ENCODE assay signal across 1 cellular context in the genomic region with DNA sequence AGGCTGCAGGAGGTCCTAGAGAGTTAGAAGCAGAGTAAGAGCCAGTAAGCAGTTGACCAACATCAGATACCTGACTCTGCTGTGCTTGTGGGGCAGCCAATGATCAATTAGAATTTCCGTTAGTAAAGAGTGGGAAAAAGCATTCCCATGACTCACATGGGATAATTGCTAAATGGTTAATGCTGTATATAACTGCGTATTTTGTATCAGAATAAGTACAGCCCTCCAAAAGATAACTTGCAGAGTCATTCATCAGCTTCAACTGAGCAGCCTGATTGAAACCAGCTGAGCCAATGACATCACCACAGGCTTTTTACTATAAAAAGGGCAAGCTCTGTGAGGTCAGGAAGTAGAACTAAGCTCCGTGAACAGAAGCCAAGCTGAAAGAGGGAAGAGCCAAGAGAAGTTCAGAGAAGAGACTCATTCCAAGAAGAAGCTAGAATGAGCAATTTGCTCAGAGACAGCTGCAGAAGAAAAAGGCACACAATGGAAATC.
A peak's percentile ranks its signal among the peaks of the same experiment; 100 is the strongest.
TF ChIP-seq lines count a peak whose summit lies in the region.

No MANE protein-coding gene starts in this region.

TF ChIP-seq in GM12878, 131 proteins besides CTCF, POLR2A, EP300 and RAD21 (continued from another document):
- TF ChIP-seq PKNOX1 (IDR thresholded peaks at IDR 0.05) (0 out of 2 replicates have a peak, but pooled peaks have one; percentile 19), CEBPZ (IDR thresholded peaks at IDR 0.05; ENCODE audit: low read depth, low read length) (no peak), CREM (IDR thresholded peaks at IDR 0.05; ENCODE audit: low read depth) (no peak), EZH2 (IDR thresholded peaks at IDR 0.05; ENCODE audit: borderline replicate concordance, control insufficient read depth, low read depth, low read length) (no peak), ATF7 (IDR thresholded peaks at IDR 0.05; ENCODE audit: low read depth) (peak; percentile 68), REST (IDR thresholded peaks at IDR 0.05; ENCODE audit: low read depth, low read length) (no peak), LARP7 (IDR thresholded peaks at IDR 0.05) (no peak)
- TF ChIP-seq, protein P1, sequence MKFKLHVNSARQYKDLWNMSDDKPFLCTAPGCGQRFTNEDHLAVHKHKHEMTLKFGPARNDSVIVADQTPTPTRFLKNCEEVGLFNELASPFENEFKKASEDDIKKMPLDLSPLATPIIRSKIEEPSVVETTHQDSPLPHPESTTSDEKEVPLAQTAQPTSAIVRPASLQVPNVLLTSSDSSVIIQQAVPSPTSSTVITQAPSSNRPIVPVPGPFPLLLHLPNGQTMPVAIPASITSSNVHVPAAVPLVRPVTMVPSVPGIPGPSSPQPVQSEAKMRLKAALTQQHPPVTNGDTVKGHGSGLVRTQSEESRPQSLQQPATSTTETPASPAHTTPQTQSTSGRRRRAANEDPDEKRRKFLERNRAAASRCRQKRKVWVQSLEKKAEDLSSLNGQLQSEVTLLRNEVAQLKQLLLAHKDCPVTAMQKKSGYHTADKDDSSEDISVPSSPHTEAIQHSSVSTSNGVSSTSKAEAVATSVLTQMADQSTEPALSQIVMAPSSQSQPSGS (IDR thresholded peaks at IDR 0.05; ENCODE audit: low read length) = peak; percentile 49; the same call in 1 of the 2 replicates
